Comparison of ENCODE assay signal across 2 cellular contexts in the genomic region with DNA sequence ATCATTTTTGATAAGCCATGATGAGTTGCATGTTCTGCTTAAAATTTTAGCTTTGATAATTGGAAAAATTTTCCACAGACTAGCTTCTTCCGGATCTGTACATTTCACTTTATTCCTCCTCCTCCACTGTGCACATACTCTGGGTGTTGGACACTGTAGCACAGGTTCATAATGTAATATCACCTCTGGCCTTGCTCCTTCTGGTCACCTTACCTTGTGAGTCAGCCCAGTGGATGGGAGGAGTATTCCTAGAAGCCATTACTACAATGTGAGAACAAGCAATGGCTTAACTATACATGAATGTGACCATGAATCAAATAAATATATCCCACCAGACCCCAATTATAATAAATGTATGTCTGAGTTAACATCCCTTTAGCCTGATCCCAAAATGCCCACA.
TF ChIP-seq lines count a peak whose summit lies in the region.

No MANE protein-coding gene starts in this region.

TF ChIP-seq in IMR-90, 13 proteins besides CTCF, POLR2A, EP300 and RAD21:
- no peak for TF ChIP-seq SMC3 (IDR thresholded peaks at IDR 0.05; ENCODE audit: low read depth, low read length)

TF ChIP-seq in K562, 482 proteins besides CTCF, POLR2A, EP300 and RAD21:
- TF ChIP-seq EHMT2 (IDR thresholded peaks at IDR 0.05) (0 out of 2 replicates have a peak, but pooled peaks have one; percentile 15), XRCC4 (IDR thresholded peaks at IDR 0.05; ENCODE audit: extremely low read depth, insufficient read depth, insufficient read length) (no peak)
